In genomic region chr13:41211062-41211461, GRCh38 we compare ENCODE assay signal across 11 cellular contexts.
"Had no signal": no experiment of that assay in that cellular context is flagged by ENCODE, and none has a peak within 500 bp of the region (broad histone marks: within the 10 kb centered on the region; RNA-seq: fewer than 3 reads in every experiment).

No MANE protein-coding gene starts in this region.

- H3K27ac ChIP-seq: GM23248 had no signal

- H3K4me3 ChIP-seq: GM23248, GM23338, HAP-1 had no signal

- H3K27ac Mint-ChIP-seq: GM23338, H9, HFFc6 had no signal

- FAIRE-seq: H1, H54 had no signal

- H3K4me3 Mint-ChIP-seq: GM23338, H9, HFFc6 had no signal

- H3K4me1 ChIP-seq: HAP-1 had no signal

- H2AFZ ChIP-seq: GM23248, GM23338 had no signal

- H3K9ac ChIP-seq: GM23248 had no signal

- ATAC-seq: GM23338, HCT116 had no signal

- H3K4me1 Mint-ChIP-seq: GM23338, H9 had no signal

- H3K36me3 ChIP-seq: HAP-1 had no signal

- DNase-seq: GM23248, GOT3, H7, H9, HCEC 1CT, HFFc6 had no signal

- H3K4me2 ChIP-seq: GM23338 had no signal
